10 cellular contexts compared by ENCODE assay signal in genomic region chr16:85626191-85626951, GRCh38. TPM values are rescaled to one million over a fixed set of nuclear protein-coding genes. Genes with fewer than 3 reads are reported as not detected.
DNase-seq lines count a peak whose midpoint lies in the region; ATAC-seq and TF ChIP-seq lines count a peak whose summit lies in the region.
"Had no signal": no experiment of that assay in that cellular context is flagged by ENCODE, and none has a peak within 500 bp of the region (broad histone marks: within the 10 kb centered on the region; RNA-seq: fewer than 3 reads in every experiment).

No MANE protein-coding gene starts in this region.

- ATAC-seq in lower lobe of right lung: no peak

- WGBS in adrenal gland, 4 donors: 44 to 66% (median 53%) methylated on average over 33 to 35 of the region's 35 CpGs

- no peak overlapping the region for H3K4me3 Mint-ChIP-seq in activated CD4-positive, alpha-beta memory T cell treated with anti-CD3 and anti-CD28 coated beads for 36 hours

- TF ChIP-seq POLR2A in adrenal gland (IDR thresholded peaks at IDR 0.05): no peak

- peak; percentile 82 for DNase-seq in BE2C
- peak; percentile 96 for DNase-seq in NCI-H1417 treated with DMSO at 0.1 percent for 48 hours (lab: John Stamatoyannopoulos, UW)
- peak in 3 of 7 donors; percentile 57 to 70 (median 70) for DNase-seq in adrenal gland
- DNase-seq in lower lobe of right lung: no peak
- no peak for DNase-seq in activated CD4-positive, alpha-beta memory T cell treated with anti-CD3 and anti-CD28 coated beads for 36 hours
- DNase-seq in germinal center (ENCODE audit: low spot score): no peak
- no peak for DNase-seq in NCI-H510A (lab: John Stamatoyannopoulos, UW)
- no peak for DNase-seq in AG20443 (ENCODE audit: low spot score)
- DNase-seq: IMR-90 had no signal

- H3K27ac ChIP-seq in adrenal gland (peak overlapping the region in 3 of 5 donors; percentile 29 to 74 (median 72)), lower lobe of right lung (no peak overlapping the region)
- H3K27ac ChIP-seq: parathyroid adenoma had no signal

- no peak overlapping the region for H3K27ac Mint-ChIP-seq in activated CD4-positive, alpha-beta memory T cell treated with anti-CD3 and anti-CD28 coated beads for 36 hours

- H3K4me3 ChIP-seq in BE2C (ENCODE audit: low read depth, low read length): peak overlapping the region; percentile 34
- H3K4me3 ChIP-seq in adrenal gland: peak overlapping the region in 1 of 4 donors; percentile 23
- H3K4me3 ChIP-seq in lower lobe of right lung: peak overlapping the region; percentile 8

- H3K4me1 ChIP-seq in BE2C (peaks cover 47% of the 10 kb centered on the region), adrenal gland (replicated peaks in 1 of 2) (peaks cover 12 to 42% of the 10 kb centered on the region in 2 donors), lower lobe of right lung (peaks cover 63% of the 10 kb centered on the region)

- H3K9me3 ChIP-seq in BE2C (peaks cover 5% of the 10 kb centered on the region; the same call in 1 of the 2 replicates), adrenal gland (replicated peaks in 1 of 3) (no peaks in the 10 kb centered on the region), lower lobe of right lung (no peaks in the 10 kb centered on the region)

- H3K27me3 Mint-ChIP-seq in activated CD4-positive, alpha-beta memory T cell treated with anti-CD3 and anti-CD28 coated beads for 36 hours: no peaks in the 10 kb centered on the region

- TF ChIP-seq CTCF in BE2C (IDR thresholded peaks at IDR 0.05; ENCODE audit: low read depth, low read length) (no peak), adrenal gland (IDR thresholded peaks at IDR 0.05) (no peak), lower lobe of right lung (IDR thresholded peaks at IDR 0.05) (no peak)

- peaks cover 11% of the 10 kb centered on the region for H3K9me3 Mint-ChIP-seq in activated CD4-positive, alpha-beta memory T cell treated with anti-CD3 and anti-CD28 coated beads for 36 hours

- POLR2A ChIA-PET in activated CD4-positive, alpha-beta memory T cell treated with anti-CD3 and anti-CD28 coated beads for 36 hours (lab: Charles Lee): no interaction called here

- CTCF ChIA-PET in activated CD4-positive, alpha-beta memory T cell treated with anti-CD3 and anti-CD28 coated beads for 36 hours (lab: Charles Lee): interaction anchor here (0.7 to 5.8 kb wide), 2 partner anchors 10 to 206 kb away, joined by 4 to 36 read pairs; no protein-coding TSS in a partner anchor

- H3K36me3 Mint-ChIP-seq in activated CD4-positive, alpha-beta memory T cell treated with anti-CD3 and anti-CD28 coated beads for 36 hours: peaks cover 8% of the 10 kb centered on the region

- H3K36me3 ChIP-seq in BE2C (peaks cover 45% of the 10 kb centered on the region), adrenal gland (replicated peaks in 1 of 2) (no peaks in the 10 kb centered on the region), lower lobe of right lung (peaks cover 8% of the 10 kb centered on the region)

- intact Hi-C loops in adrenal gland (cut with DNase I) (no loop called here), lower lobe of right lung (cut with DNase I) (no loop called here)
- intact Hi-C loops in activated CD4-positive, alpha-beta memory T cell treated with anti-CD3 and anti-CD28 coated beads for 36 hours (cut with micrococcal nuclease): no loop called here

- H3K27me3 ChIP-seq in BE2C (no peaks in the 10 kb centered on the region), adrenal gland (no peaks in the 10 kb centered on the region), lower lobe of right lung (ENCODE audit: low read depth) (no peaks in the 10 kb centered on the region)

- H3K4me1 Mint-ChIP-seq in activated CD4-positive, alpha-beta memory T cell treated with anti-CD3 and anti-CD28 coated beads for 36 hours (ENCODE audit: low read depth): peaks cover 5% of the 10 kb centered on the region

RNA-seq across cellular contexts. Expression of gene GSE1, which starts 13.2 kb away (rescaled TPM):
- polyA plus RNA-seq in BE2C (2012; ENCODE audit: insufficient read depth, insufficient read length, low read depth): 134 TPM
- total RNA-seq in adrenal gland (10 to 100 TPM; 57.1 to 99.9 (median 68.2) TPM), lower lobe of right lung (85.2 TPM)
- polyA plus RNA-seq in adrenal gland: 10 to 100 TPM; 24.4 to 75.9 (median 25.8) TPM
- total RNA-seq in activated CD4-positive, alpha-beta memory T cell treated with anti-CD3 and anti-CD28 coated beads for 36 hours: 10 to 100 TPM; 15.3 to 16.0 TPM

Comparison
In these comparisons a context has a peak if more than half of its experiments do, and no peak if none do; other contexts are left out.
1. DNase-seq: peak in BE2C (single experiment) and NCI-H1417 treated with DMSO at 0.1 percent for 48 hours (single experiment); none in lower lobe of right lung (single experiment), activated CD4-positive, alpha-beta memory T cell treated with anti-CD3 and anti-CD28 coated beads for 36 hours (single experiment), germinal center (single experiment), NCI-H510A (single experiment) and AG20443 (single experiment).